24 cellular contexts compared by ENCODE assay signal in the genomic region with DNA sequence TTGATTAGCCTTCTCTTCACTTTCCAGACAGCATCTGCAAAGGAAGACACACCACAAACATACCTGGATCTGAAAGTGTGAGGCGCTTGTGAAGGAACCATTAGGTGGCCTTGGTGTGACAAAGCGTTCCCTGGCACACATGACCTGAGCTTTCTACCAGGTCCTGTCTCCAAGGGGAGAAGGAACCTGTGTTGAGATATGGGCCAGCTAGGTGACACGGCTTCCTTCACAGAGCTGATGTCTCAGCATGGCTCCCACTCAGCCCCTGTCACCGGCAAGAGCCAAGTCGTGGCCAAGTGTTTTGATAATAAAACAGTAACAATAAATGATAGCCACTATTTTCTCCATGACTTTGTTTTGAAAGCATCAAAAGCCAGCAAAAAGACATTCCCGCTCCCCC. TPM values are rescaled to one million over a fixed set of nuclear protein-coding genes. Genes with fewer than 3 reads are reported as not detected.
DNase-seq lines count a peak whose midpoint lies in the region; ATAC-seq, FAIRE-seq and TF ChIP-seq lines count a peak whose summit lies in the region.
"Had no signal": no experiment of that assay in that cellular context is flagged by ENCODE, and none has a peak within 500 bp of the region (broad histone marks: within the 10 kb centered on the region; RNA-seq: fewer than 3 reads in every experiment).

No MANE protein-coding gene starts in this region.

- H3K4me3 ChIP-seq in uterus (no peak overlapping the region), gastroesophageal sphincter (no peak overlapping the region)
- H3K4me3 ChIP-seq: coronary artery, MG63 had no signal

- peak overlapping the region; percentile 100 for H3K27ac Mint-ChIP-seq in activated naive CD4-positive, alpha-beta T cell treated with anti-CD3 and anti-CD28 coated beads, Interleukin-2, amount 10 ng/mL, durations not matched to agents 7 days and 5 days
- H3K27ac Mint-ChIP-seq in activated CD8-positive, alpha-beta T cell treated with anti-CD3 and anti-CD28 coated beads, Interleukin-2, amount 10 ng/mL, durations not matched to agents 7 days and 5 days = peak overlapping the region; percentile 95

- peaks cover 57% of the 10 kb centered on the region for H3K4me1 Mint-ChIP-seq in activated naive CD4-positive, alpha-beta T cell treated with anti-CD3 and anti-CD28 coated beads, Interleukin-2, amount 10 ng/mL, durations not matched to agents 7 days and 5 days
- H3K4me1 Mint-ChIP-seq in activated CD8-positive, alpha-beta T cell treated with anti-CD3 and anti-CD28 coated beads, Interleukin-2, amount 10 ng/mL, durations not matched to agents 7 days and 5 days (ENCODE audit: low read depth) = peaks cover 65% of the 10 kb centered on the region

- peaks cover 28% of the 10 kb centered on the region for H3K27me3 Mint-ChIP-seq in activated naive CD4-positive, alpha-beta T cell treated with anti-CD3 and anti-CD28 coated beads, Interleukin-2, amount 10 ng/mL, durations not matched to agents 7 days and 5 days
- H3K27me3 Mint-ChIP-seq in activated CD8-positive, alpha-beta T cell treated with anti-CD3 and anti-CD28 coated beads, Interleukin-2, amount 10 ng/mL, durations not matched to agents 7 days and 5 days (ENCODE audit: low read depth) = no peaks in the 10 kb centered on the region

- H3K9me3 Mint-ChIP-seq in activated naive CD4-positive, alpha-beta T cell treated with anti-CD3 and anti-CD28 coated beads, Interleukin-2, amount 10 ng/mL, durations not matched to agents 7 days and 5 days = peaks cover 6% of the 10 kb centered on the region
- H3K9me3 Mint-ChIP-seq in activated CD8-positive, alpha-beta T cell treated with anti-CD3 and anti-CD28 coated beads, Interleukin-2, amount 10 ng/mL, durations not matched to agents 7 days and 5 days (ENCODE audit: insufficient read depth) = no peaks in the 10 kb centered on the region
- H3K9me3 Mint-ChIP-seq: activated T-helper 1 cell treated with anti-CD3 and anti-CD28 coated beads, Interleukin-12 subunit alpha, Interleukin-12 subunit beta, Interleukin-2, Interleukin-4 antibody, amounts not matched to agents 30 ng/mL and 10 ng/mL and 1 ng/mL, durations not matched to agents 14 hours and 24 hours and 36 hours had no signal

- intact Hi-C loops in uterus (cut with DNase I; ENCODE audit: low total_unique reads) = no loop called here

- CTCF ChIA-PET in activated naive CD4-positive, alpha-beta T cell treated with anti-CD3 and anti-CD28 coated beads, Interleukin-2, amount 10 ng/mL, durations not matched to agents 7 days and 5 days (lab: Charles Lee) = interaction anchor here (0.9 to 3.6 kb wide), 5 partner anchors 23 to 70 kb away, joined by 3 to 31 read pairs (median 3); no protein-coding TSS in a partner anchor
- CTCF ChIA-PET in activated CD8-positive, alpha-beta T cell treated with anti-CD3 and anti-CD28 coated beads, Interleukin-2, amount 10 ng/mL, durations not matched to agents 7 days and 5 days (lab: Charles Lee) = interaction anchor here (0.8 to 7.8 kb wide), 11 partner anchors 9 to 69 kb away, joined by 3 to 84 read pairs (median 11); partner anchors contain the start of gene TAGAP

- TF ChIP-seq POLR2A in uterus (IDR thresholded peaks at IDR 0.05) (no peak), gastroesophageal sphincter (IDR thresholded peaks at IDR 0.05) (no peak)

- TF ChIP-seq EP300 in gastroesophageal sphincter (IDR thresholded peaks at IDR 0.05) = no peak

- DNase-seq in activated naive CD4-positive, alpha-beta T cell treated with anti-CD3 and anti-CD28 coated beads, Interleukin-2, amount 10 ng/mL, durations not matched to agents 7 days and 5 days = no peak
- DNase-seq in activated naive CD4-positive, alpha-beta T cell (lab: John Stamatoyannopoulos, UW) = no peak
- peak; percentile 16 for DNase-seq in activated CD8-positive, alpha-beta T cell treated with anti-CD3 and anti-CD28 coated beads, Interleukin-2, amount 10 ng/mL, durations not matched to agents 7 days and 5 days
- peak; percentile 22 for DNase-seq in islet precursor cell
- no peak for DNase-seq in uterus
- no peak for DNase-seq in D721Med (ENCODE audit: insufficient read length, low spot score)
- DNase-seq: DMS79 treated with DMSO at 0.1 percent for 48 hours; left cardiac atrium; mesendoderm; MG63; NCI-H1417; NK-92 treated with Interleukin-12 subunit alpha and Interleukin-12 subunit beta, amount 100 ng/mL, for 24 hours; SIG-M5; stimulated activated CD4-positive, alpha-beta T cell treated with anti-CD3 and anti-CD28 coated beads, Interleukin-15, amount 100 ng/mL, for 24 hours; stimulated activated CD8-positive, alpha-beta memory T cell treated with anti-CD3 and anti-CD28 coated beads, Interleukin-4, amount 100 ng/mL, for 48 hours had no signal

- no peak overlapping the region for H3K4me3 Mint-ChIP-seq in activated naive CD4-positive, alpha-beta T cell treated with anti-CD3 and anti-CD28 coated beads, Interleukin-2, amount 10 ng/mL, durations not matched to agents 7 days and 5 days
- H3K4me3 Mint-ChIP-seq in activated CD8-positive, alpha-beta T cell treated with anti-CD3 and anti-CD28 coated beads, Interleukin-2, amount 10 ng/mL, durations not matched to agents 7 days and 5 days = no peak overlapping the region
- H3K4me3 Mint-ChIP-seq: activated T-helper 1 cell treated with anti-CD3 and anti-CD28 coated beads, Interleukin-12 subunit alpha, Interleukin-12 subunit beta, Interleukin-2, Interleukin-4 antibody, amounts not matched to agents 30 ng/mL and 10 ng/mL and 1 ng/mL, durations not matched to agents 14 hours and 24 hours and 36 hours had no signal

- H3K36me3 ChIP-seq in uterus = no peaks in the 10 kb centered on the region
- no peaks in the 10 kb centered on the region for H3K36me3 ChIP-seq in gastroesophageal sphincter
- H3K36me3 ChIP-seq: MG63 had no signal

- H3K27me3 ChIP-seq in uterus (no peaks in the 10 kb centered on the region), gastroesophageal sphincter (peaks cover 8% of the 10 kb centered on the region)

- no peak for FAIRE-seq in D721Med (lab: Jason Lieb, UNC)
- FAIRE-seq: GM12891 had no signal

- TF ChIP-seq CTCF in uterus (IDR thresholded peaks at IDR 0.05) (no peak), gastroesophageal sphincter (IDR thresholded peaks at IDR 0.05) (no peak), D721Med (IDR thresholded peaks at IDR 0.05; ENCODE audit: insufficient read depth, missing control alignments) (no peak)

- H3K9me3 ChIP-seq in uterus (no peaks in the 10 kb centered on the region), gastroesophageal sphincter (no peaks in the 10 kb centered on the region)
- H3K9me3 ChIP-seq: MG63 had no signal

- ATAC-seq in activated CD8-positive, alpha-beta T cell treated with anti-CD3 and anti-CD28 coated beads, Interleukin-2, amount 10 ng/mL, durations not matched to agents 7 days and 5 days = no peak
- ATAC-seq in gastroesophageal sphincter (no peak), GM19324 (IDR thresholded peaks at IDR 0.05; ENCODE audit: low FRiP score, unreplicated experiment) (no peak)
- ATAC-seq: left cardiac atrium, Panc1 had no signal

- H3K36me3 Mint-ChIP-seq in activated naive CD4-positive, alpha-beta T cell treated with anti-CD3 and anti-CD28 coated beads, Interleukin-2, amount 10 ng/mL, durations not matched to agents 7 days and 5 days = peaks cover 13% of the 10 kb centered on the region
- peaks cover 19% of the 10 kb centered on the region for H3K36me3 Mint-ChIP-seq in activated CD8-positive, alpha-beta T cell treated with anti-CD3 and anti-CD28 coated beads, Interleukin-2, amount 10 ng/mL, durations not matched to agents 7 days and 5 days (ENCODE audit: low read depth)

- H3K27ac ChIP-seq in uterus (peak overlapping the region; percentile 65 to 83), gastroesophageal sphincter (no peak overlapping the region)
- H3K27ac ChIP-seq: coronary artery, VCaP had no signal

- H3K4me1 ChIP-seq in uterus (no peaks in the 10 kb centered on the region), gastroesophageal sphincter (no peaks in the 10 kb centered on the region)

- POLR2A ChIA-PET in activated CD8-positive, alpha-beta T cell treated with anti-CD3 and anti-CD28 coated beads, Interleukin-2, amount 10 ng/mL, durations not matched to agents 7 days and 5 days (lab: Charles Lee) = interaction anchor here (0.6 to 7.3 kb wide), 5 partner anchors 12 to 31 kb away, joined by 3 to 159 read pairs (median 10); partner anchors contain the start of gene TAGAP

- WGBS in gastroesophageal sphincter (ENCODE audit: low coverage in 1 of 2), 2 donors = 75 to 88% methylated on average over 4 to 6 of the region's 6 CpGs

RNA-seq across cellular contexts. Expression of gene TAGAP, which starts 20.3 kb away (rescaled TPM):
- 10 to 100 TPM; 64.5 to 67.0 TPM for total RNA-seq in activated CD8-positive, alpha-beta T cell treated with anti-CD3 and anti-CD28 coated beads, Interleukin-2, amount 10 ng/mL, durations not matched to agents 7 days and 5 days
- total RNA-seq in uterus (1 to 10 TPM; 1.7 to 8.5 (median 3.3) TPM), gastroesophageal sphincter (1 to 10 TPM; 1.0 to 4.3 (median 1.9) TPM)
- total RNA-seq: fibroblast of lung, NCI-H460 had no signal

Comparison
In these comparisons a context has a peak if more than half of its experiments do, and no peak if none do; other contexts are left out.
1. DNase-seq: peak in activated CD8-positive, alpha-beta T cell treated with anti-CD3 and anti-CD28 coated beads, Interleukin-2, amount 10 ng/mL, durations not matched to agents 7 days and 5 days (single experiment) and islet precursor cell (single experiment); none in activated naive CD4-positive, alpha-beta T cell treated with anti-CD3 and anti-CD28 coated beads, Interleukin-2, amount 10 ng/mL, durations not matched to agents 7 days and 5 days (single experiment), activated naive CD4-positive, alpha-beta T cell (0 of 4), uterus (0 of 2) and D721Med (single experiment).
2. H3K27ac ChIP-seq: peak in uterus (2 of 2); none in gastroesophageal sphincter (0 of 4).
3. RNA of gene TAGAP, which starts 20.3 kb away (total RNA-seq): 64.5 to 67.0 TPM in activated CD8-positive, alpha-beta T cell treated with anti-CD3 and anti-CD28 coated beads, Interleukin-2, amount 10 ng/mL, durations not matched to agents 7 days and 5 days; 1.7 to 8.5 TPM in uterus and 1.0 to 4.3 TPM in gastroesophageal sphincter; every median in the first group is over 4 times any median in the second.